In genomic region chr11:119983240-119983732, GRCh38 we compare ENCODE assay signal across 31 cellular contexts.
DNase-seq lines count a peak whose midpoint lies in the region; ATAC-seq and TF ChIP-seq lines count a peak whose summit lies in the region.
"Had no signal": no experiment of that assay in that cellular context is flagged by ENCODE, and none has a peak within 500 bp of the region (broad histone marks: within the 10 kb centered on the region; RNA-seq: fewer than 3 reads in every experiment).

No MANE protein-coding gene starts in this region.

- H3K36me3 ChIP-seq in GM06990 (ENCODE audit: control insufficient read depth, insufficient read depth, low read length) = no peaks in the 10 kb centered on the region
- H3K36me3 ChIP-seq in neural progenitor cell = no peaks in the 10 kb centered on the region
- H3K36me3 ChIP-seq: colonic mucosa, left ventricle myocardium inferior, MG63, right lobe of liver, spleen, thyroid gland, vagina had no signal

- H3F3A ChIP-seq in neural progenitor cell (ENCODE audit: low read depth) = no peaks in the 10 kb centered on the region

- peaks cover 18% of the 10 kb centered on the region for H3K4me1 ChIP-seq in neural progenitor cell
- H3K4me1 ChIP-seq: colonic mucosa, left ventricle myocardium inferior, right lobe of liver, spleen, thyroid gland, vagina had no signal

- no peak overlapping the region for H3K9ac ChIP-seq in neural progenitor cell

- H3K27me3 Mint-ChIP-seq in neural progenitor cell (ENCODE audit: insufficient read depth, low read depth) = peaks cover 13% of the 10 kb centered on the region
- H3K27me3 Mint-ChIP-seq in CD4-positive, alpha-beta T cell = peaks cover 22% of the 10 kb centered on the region

- no peaks in the 10 kb centered on the region for H3K9me3 Mint-ChIP-seq in neural progenitor cell
- no peaks in the 10 kb centered on the region for H3K9me3 Mint-ChIP-seq in CD4-positive, alpha-beta T cell
- H3K9me3 Mint-ChIP-seq: activated naive CD4-positive, alpha-beta T cell treated with anti-CD3 and anti-CD28 coated beads, Interleukin-2, amount 50 U/mL, for 24 hours; activated T-helper 2 cell treated with anti-CD3 and anti-CD28 coated beads, Interferon-gamma antibody, Interleukin-2, Interleukin-4, amounts not matched to agents 10 μg/mL and 5 μg/mL and 100 μg/mL, durations not matched to agents 14 hours and 24 hours and 36 hours had no signal

- H3K27me3 ChIP-seq in GM06990 (replicated peaks; ENCODE audit: control insufficient read depth, insufficient read depth, low read length) (peaks cover 2% of the 10 kb centered on the region), neural progenitor cell (no peaks in the 10 kb centered on the region)
- peaks cover 5% of the 10 kb centered on the region for H3K27me3 ChIP-seq in CD4-positive, alpha-beta T cell (ENCODE audit: control insufficient read depth, insufficient read depth, low read length)
- H3K27me3 ChIP-seq: colonic mucosa, MG63, right lobe of liver, thyroid gland, vagina had no signal

- H3K27ac ChIP-seq in cingulate gyrus (ENCODE audit: low read depth, low read length) (peak overlapping the region; percentile 55), neural progenitor cell (no peak overlapping the region)
- no peak overlapping the region for H3K27ac ChIP-seq in CD4-positive, alpha-beta T cell (ENCODE audit: low read depth, low read length)
- H3K27ac ChIP-seq: colonic mucosa, left ventricle myocardium inferior, right lobe of liver, spleen, thyroid gland, vagina had no signal

- TF ChIP-seq CTCF in GM06990 (IDR thresholded peaks at IDR 0.05; ENCODE audit: insufficient read depth, low read length, poor library complexity, severe bottlenecking) (peak; percentile 5), NB4 (IDR thresholded peaks at IDR 0.05; ENCODE audit: low read depth, low read length) (peak; percentile 17), neural progenitor cell (IDR thresholded peaks at IDR 0.05) (peak; percentile 40)
- no peak for TF ChIP-seq CTCF in CD4-positive, alpha-beta T cell (IDR thresholded peaks at IDR 0.05)

- H4K20me1 ChIP-seq in neural progenitor cell (ENCODE audit: low read depth) = no peaks in the 10 kb centered on the region

- CTCF ChIA-PET in CD4-positive, alpha-beta T cell (lab: Charles Lee) = no interaction called here

- H3K9me3 ChIP-seq in neural progenitor cell (ENCODE audit: low read depth) = no peaks in the 10 kb centered on the region
- H3K9me3 ChIP-seq in CD4-positive, alpha-beta T cell (ENCODE audit: control insufficient read depth, low read length) = no peaks in the 10 kb centered on the region
- H3K9me3 ChIP-seq: colonic mucosa, left ventricle myocardium inferior, MG63, right lobe of liver, spleen, thyroid gland, vagina had no signal

- no peak for ATAC-seq in CD4-positive, alpha-beta T cell (ENCODE audit: poor library complexity)
- ATAC-seq: stimulated activated naive CD8-positive, alpha-beta T cell treated with anti-CD3 and anti-CD28 coated beads, Interleukin-15, Interleukin-2, amounts not matched to agents 100 U/mL and 50 U/mL, for 24 hours had no signal

- peaks cover 59% of the 10 kb centered on the region for H3K4me1 Mint-ChIP-seq in neural progenitor cell
- H3K4me1 Mint-ChIP-seq in CD4-positive, alpha-beta T cell (ENCODE audit: low read depth) = no peaks in the 10 kb centered on the region
- H3K4me1 Mint-ChIP-seq: activated naive CD4-positive, alpha-beta T cell treated with anti-CD3 and anti-CD28 coated beads, Interleukin-2, amount 50 U/mL, for 24 hours; B cell had no signal

- TF ChIP-seq POLR2A in NB4 (IDR thresholded peaks at IDR 0.05; ENCODE audit: extremely low read depth, insufficient read length) = no peak

- H3K27ac Mint-ChIP-seq in neural progenitor cell = peak overlapping the region; percentile 58
- no peak overlapping the region for H3K27ac Mint-ChIP-seq in CD4-positive, alpha-beta T cell
- H3K27ac Mint-ChIP-seq: activated naive CD4-positive, alpha-beta T cell treated with anti-CD3 and anti-CD28 coated beads, Interleukin-2, amount 50 U/mL, for 24 hours; activated T-helper 2 cell treated with anti-CD3 and anti-CD28 coated beads, Interferon-gamma antibody, Interleukin-2, Interleukin-4, amounts not matched to agents 10 μg/mL and 5 μg/mL and 100 μg/mL, durations not matched to agents 14 hours and 24 hours and 36 hours; B cell had no signal

- no peak overlapping the region for H2AFZ ChIP-seq in neural progenitor cell (replicated peaks)

- intact Hi-C loops in CD4-positive, alpha-beta T cell (cut with DNase I, micrococcal nuclease) = no loop called here

- H3K4me3 ChIP-seq in GM06990 (replicated peaks; ENCODE audit: low read depth, low read length) (no peak overlapping the region), NB4 (ENCODE audit: low read depth, low read length) (no peak overlapping the region), neural progenitor cell (no peak overlapping the region)
- H3K4me3 ChIP-seq: colonic mucosa, left ventricle myocardium inferior, MG63, right lobe of liver, spleen, thyroid gland, vagina had no signal

- H3K79me2 ChIP-seq in neural progenitor cell (ENCODE audit: low read depth) = no peaks in the 10 kb centered on the region

- no peaks in the 10 kb centered on the region for H3K36me3 Mint-ChIP-seq in neural progenitor cell
- no peaks in the 10 kb centered on the region for H3K36me3 Mint-ChIP-seq in CD4-positive, alpha-beta T cell (ENCODE audit: low read depth)
- H3K36me3 Mint-ChIP-seq: activated naive CD4-positive, alpha-beta T cell treated with anti-CD3 and anti-CD28 coated beads, Interleukin-2, amount 50 U/mL, for 24 hours had no signal

- H3K4me3 Mint-ChIP-seq in neural progenitor cell = no peak overlapping the region
- no peak overlapping the region for H3K4me3 Mint-ChIP-seq in CD4-positive, alpha-beta T cell
- H3K4me3 Mint-ChIP-seq: activated naive CD4-positive, alpha-beta T cell treated with anti-CD3 and anti-CD28 coated beads, Interleukin-2, amount 50 U/mL, for 24 hours; B cell had no signal

- POLR2A ChIA-PET in CD4-positive, alpha-beta T cell (lab: Charles Lee) = no interaction called here

- DNase-seq in GM06990 (ENCODE audit: extremely low read depth, insufficient read length) (no peak), NB4 (ENCODE audit: low read depth) (no peak), neural progenitor cell (ENCODE audit: low spot score) (no peak), COLO829 (ENCODE audit: low spot score) (no peak), kidney tubule cell (ENCODE audit: low spot score) (no peak), DMS153 (lab: John Stamatoyannopoulos, UW) (no peak)
- DNase-seq in CD4-positive, alpha-beta T cell = no peak
- DNase-seq: ACHN; activated CD4-positive, alpha-beta T cell treated with anti-CD3 and anti-CD28 coated beads for 48 hours; activated T-cell treated with anti-CD3 and anti-CD28 coated beads for 4 hours; colonic mucosa; effector CD8-positive, alpha-beta T cell; GDM1; KG1; left ventricle myocardium inferior; mesenchymal stem cell; NCI-H1105 treated with DMSO at 0.1 percent for 48 hours; NK-92 treated with Interleukin-12 subunit alpha and Interleukin-12 subunit beta, amount 100 ng/mL, for 24 hours; right lobe of liver; spleen; stimulated activated CD4-positive, alpha-beta T cell treated with anti-CD3 and anti-CD28 coated beads, Interleukin-2, amount 100 ng/mL, for 24 hours; stimulated activated naive CD8-positive, alpha-beta T cell treated with anti-CD3 and anti-CD28 coated beads, Interleukin-15, Interleukin-2, amounts not matched to agents 100 U/mL and 50 U/mL, for 24 hours; SW 1271; T-helper 9 cell; thyroid gland had no signal

- no peak overlapping the region for H3K4me2 ChIP-seq in neural progenitor cell
